In genomic region chrX:8724176-8724757, GRCh38 we compare ENCODE assay signal across 15 cellular contexts. TPM values are rescaled to one million over a fixed set of nuclear protein-coding genes. Genes with fewer than 3 reads are reported as not detected.
A peak's percentile ranks its signal among the peaks of the same experiment; 100 is the strongest.
DNase-seq lines count a peak whose midpoint lies in the region; ATAC-seq, FAIRE-seq and TF ChIP-seq lines count a peak whose summit lies in the region.
"Had no signal": no experiment of that assay in that cellular context is flagged by ENCODE, and none has a peak within 500 bp of the region (broad histone marks: within the 10 kb centered on the region; RNA-seq: fewer than 3 reads in every experiment).

No MANE protein-coding gene starts in this region.

- no peak overlapping the region for H3K27ac Mint-ChIP-seq in neural progenitor cell

- H3K36me3 Mint-ChIP-seq in neural progenitor cell, result peaks cover 24% of the 10 kb centered on the region

- no peak overlapping the region for H3K27ac ChIP-seq in WERI-Rb-1
- no peak overlapping the region for H3K27ac ChIP-seq in neural progenitor cell
- no peak overlapping the region for H3K27ac ChIP-seq in Peyer's patch

- H4K20me1 ChIP-seq in neural progenitor cell (ENCODE audit: low read depth), result peaks cover 26% of the 10 kb centered on the region

- H3K36me3 ChIP-seq in WERI-Rb-1, result no peaks in the 10 kb centered on the region
- peaks cover 4% of the 10 kb centered on the region for H3K36me3 ChIP-seq in neural progenitor cell
- H3K36me3 ChIP-seq in Peyer's patch, result no peaks in the 10 kb centered on the region
- H3K36me3 ChIP-seq: HAP-1 had no signal

- ATAC-seq in HG02870 (IDR thresholded peaks at IDR 0.05; ENCODE audit: unreplicated experiment), result peak; percentile 55

- peaks cover 7% of the 10 kb centered on the region for H3K27me3 Mint-ChIP-seq in neural progenitor cell (ENCODE audit: insufficient read depth, low read depth)

- peaks cover 16% of the 10 kb centered on the region for H3K4me1 ChIP-seq in neural progenitor cell
- no peaks in the 10 kb centered on the region for H3K4me1 ChIP-seq in Peyer's patch
- H3K4me1 ChIP-seq: HAP-1 had no signal

- peaks cover 11% of the 10 kb centered on the region for H3F3A ChIP-seq in neural progenitor cell (ENCODE audit: low read depth)

- no peak overlapping the region for H3K4me3 Mint-ChIP-seq in neural progenitor cell

- peaks cover 95% of the 10 kb centered on the region for H3K79me2 ChIP-seq in neural progenitor cell (ENCODE audit: low read depth)

- TF ChIP-seq CTCF in WERI-Rb-1 (IDR thresholded peaks at IDR 0.05; ENCODE audit: low read depth, low read length) (peak; percentile 62), neural progenitor cell (IDR thresholded peaks at IDR 0.05) (peak; percentile 37), Peyer's patch (IDR thresholded peaks at IDR 0.05) (no peak), D721Med (IDR thresholded peaks at IDR 0.05; ENCODE audit: insufficient read depth, missing control alignments) (no peak)

- DNase-seq in NCI-H146 (lab: John Stamatoyannopoulos, UW) (peak; percentile 17), NCI-H146 treated with DMSO at 0.1 percent for 48 hours (lab: John Stamatoyannopoulos, UW; ENCODE audit: unreplicated experiment) (no peak), WERI-Rb-1 (peak; percentile 33), neural progenitor cell (ENCODE audit: low spot score) (peak; percentile 56), Peyer's patch (no peak), D721Med (ENCODE audit: insufficient read length, low spot score) (no peak), mesenteric fat pad (ENCODE audit: low spot score) (no peak)
- DNase-seq: KG1; NCI-H345; SIG-M5; stimulated activated naive CD4-positive, alpha-beta T cell had no signal

- H3K4me3 ChIP-seq in WERI-Rb-1 (ENCODE audit: low read depth, low read length), result no peak overlapping the region
- H3K4me3 ChIP-seq in neural progenitor cell, result no peak overlapping the region
- no peak overlapping the region for H3K4me3 ChIP-seq in Peyer's patch
- H3K4me3 ChIP-seq: HAP-1 had no signal

- no peaks in the 10 kb centered on the region for H3K27me3 ChIP-seq in WERI-Rb-1 (ENCODE audit: insufficient read depth, low read depth, severe bottlenecking)
- no peaks in the 10 kb centered on the region for H3K27me3 ChIP-seq in neural progenitor cell
- H3K27me3 ChIP-seq in Peyer's patch, result no peaks in the 10 kb centered on the region

- no peak for TF ChIP-seq POLR2A in Peyer's patch (IDR thresholded peaks at IDR 0.05)

- H3K9me3 Mint-ChIP-seq in neural progenitor cell, result peaks cover 18% of the 10 kb centered on the region

- no peaks in the 10 kb centered on the region for H3K9me3 ChIP-seq in WERI-Rb-1 (ENCODE audit: severe bottlenecking)
- no peaks in the 10 kb centered on the region for H3K9me3 ChIP-seq in neural progenitor cell (ENCODE audit: low read depth)
- H3K9me3 ChIP-seq in Peyer's patch, result no peaks in the 10 kb centered on the region
- H3K9me3 ChIP-seq: HAP-1 had no signal

- no peak for FAIRE-seq in D721Med (lab: Jason Lieb, UNC)
- FAIRE-seq: A204.1, G401.6 had no signal

- H3K4me1 Mint-ChIP-seq in neural progenitor cell, result peaks cover 20% of the 10 kb centered on the region

- no peak overlapping the region for H3K9ac ChIP-seq in neural progenitor cell

- H2AFZ ChIP-seq in neural progenitor cell (replicated peaks), result no peak overlapping the region

- H3K4me2 ChIP-seq in neural progenitor cell, result no peak overlapping the region

RNA-seq across cellular contexts. Expression of gene ANOS1, which starts 7.7 kb away (rescaled TPM):
- total RNA-seq in neural progenitor cell (ENCODE audit: low replicate concordance) (31.3 and 45.7 TPM in 2 replicates), Peyer's patch (1 to 10 TPM in 1 of 4 donors, under 1 TPM in 1, not detected in 2; 0.19 to 2.5 TPM), mesenteric fat pad (2.3 TPM)

Comparison
In these comparisons a context has a peak if more than half of its experiments do, and no peak if none do; other contexts are left out.
1. DNase-seq: peak in NCI-H146 (single experiment), WERI-Rb-1 (single experiment) and neural progenitor cell (single experiment); none in NCI-H146 treated with DMSO at 0.1 percent for 48 hours (single experiment), Peyer's patch (0 of 3), D721Med (single experiment) and mesenteric fat pad (single experiment).
2. CTCF ChIP-seq: peak in WERI-Rb-1 (single experiment) and neural progenitor cell (single experiment); none in Peyer's patch (0 of 6) and D721Med (single experiment).